ENCODE assay signal across 1 cellular context in the genomic region with DNA sequence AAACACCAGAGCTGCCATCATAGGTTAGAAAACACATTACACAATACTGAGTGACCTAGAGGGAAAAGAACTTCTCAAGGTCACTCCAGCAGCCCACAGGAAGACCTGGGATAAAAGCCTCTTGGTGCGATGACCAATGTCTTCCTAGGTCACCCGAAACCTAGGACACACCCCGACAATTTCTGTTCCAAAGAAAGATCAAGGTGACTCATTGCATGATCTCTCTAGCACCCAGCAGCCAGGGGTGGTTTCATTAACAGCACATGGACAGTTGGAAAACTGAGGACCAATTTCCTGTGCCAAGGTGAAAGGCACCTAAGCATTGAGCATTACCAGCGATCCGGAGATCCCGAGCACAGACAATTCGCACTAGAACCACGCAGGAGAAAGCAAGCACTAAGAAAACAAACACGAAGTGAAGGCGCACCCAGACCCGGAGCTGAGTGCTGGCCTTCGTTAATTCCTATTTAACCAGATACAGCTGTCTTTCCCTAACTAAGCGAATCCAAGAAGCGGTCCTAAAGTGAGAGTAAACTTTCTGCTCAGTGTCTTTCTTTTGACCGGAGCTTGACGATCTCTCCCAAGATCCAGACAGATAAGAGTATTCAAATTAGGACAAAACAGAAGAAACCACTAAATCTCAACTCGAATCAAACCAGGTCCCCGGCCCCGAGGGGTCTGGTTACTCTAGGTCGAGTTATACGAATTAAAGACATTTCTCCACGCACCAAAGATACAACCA.
TF ChIP-seq lines count a peak whose summit lies in the region.

No MANE protein-coding gene starts in this region.

TF ChIP-seq in HepG2, 621 proteins besides CTCF, POLR2A, EP300 and RAD21 (continued from another document):
- TF ChIP-seq KLF9 (CRISPR knock-in tag; IDR thresholded peaks at IDR 0.05; ENCODE audit: low read depth) (no peak), ZNF7 (CRISPR knock-in tag; IDR thresholded peaks at IDR 0.05) (no peak), ZFAT (CRISPR knock-in tag; conservative IDR thresholded peaks at IDR 0.05) (no peak)
- TF ChIP-seq, protein P1, sequence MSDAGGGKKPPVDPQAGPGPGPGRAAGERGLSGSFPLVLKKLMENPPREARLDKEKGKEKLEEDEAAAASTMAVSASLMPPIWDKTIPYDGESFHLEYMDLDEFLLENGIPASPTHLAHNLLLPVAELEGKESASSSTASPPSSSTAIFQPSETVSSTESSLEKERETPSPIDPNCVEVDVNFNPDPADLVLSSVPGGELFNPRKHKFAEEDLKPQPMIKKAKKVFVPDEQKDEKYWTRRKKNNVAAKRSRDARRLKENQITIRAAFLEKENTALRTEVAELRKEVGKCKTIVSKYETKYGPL (CRISPR knock-in tag; IDR thresholded peaks at IDR 0.05), result 0 out of 2 replicates have a peak, but pooled peaks have one; percentile 61
- TF ChIP-seq, protein P2, sequence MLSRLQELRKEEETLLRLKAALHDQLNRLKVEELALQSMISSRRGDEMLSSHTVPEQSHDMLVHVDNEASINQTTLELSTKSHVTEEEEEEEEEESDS (CRISPR knock-in tag; IDR thresholded peaks at IDR 0.05; ENCODE audit: borderline replicate concordance), result no peak
